In the genomic region with DNA sequence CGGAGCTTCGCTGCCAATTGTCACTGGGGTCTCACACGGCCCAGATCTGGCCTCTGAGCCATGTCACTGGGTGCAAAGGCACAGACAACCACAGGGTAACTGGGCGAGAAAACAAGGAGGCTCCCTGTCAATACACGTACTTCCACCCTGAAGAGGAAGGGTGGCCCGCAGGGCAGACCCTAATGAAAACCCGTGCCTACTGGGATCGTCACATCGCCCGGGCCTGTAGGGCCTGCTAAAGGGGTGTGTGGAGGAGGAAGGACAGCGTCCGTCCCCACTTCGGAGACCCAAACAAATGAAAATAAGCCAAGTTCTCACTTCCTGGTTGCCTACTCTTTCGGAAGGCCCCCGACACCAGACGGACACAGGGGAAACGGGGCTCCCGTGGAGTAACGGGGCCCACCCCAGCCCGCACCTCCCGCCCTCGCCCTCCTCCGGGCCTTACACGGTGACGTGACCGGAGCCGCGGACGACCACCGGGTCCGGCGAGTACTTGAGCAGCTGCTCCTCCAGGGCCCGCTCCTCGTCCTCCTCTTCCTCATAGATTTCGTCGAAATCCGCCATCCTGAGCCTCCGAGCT, we compare ENCODE assay signal across 8 cellular contexts. TPM values are rescaled to one million over a fixed set of nuclear protein-coding genes. Genes with fewer than 3 reads are reported as not detected.
DNase-seq lines count a peak whose midpoint lies in the region; ATAC-seq, FAIRE-seq and TF ChIP-seq lines count a peak whose summit lies in the region.

No MANE protein-coding gene starts in this region.

- ATAC-seq in GM21528 (IDR thresholded peaks at IDR 0.05; ENCODE audit: low FRiP score, unreplicated experiment), result peak; percentile 30
- ATAC-seq in activated CD8-positive, alpha-beta T cell treated with anti-CD3 and anti-CD28 coated beads, Interleukin-2, amount 10 ng/mL, durations not matched to agents 7 days and 5 days, result peak; percentile 45

- no peak for TF ChIP-seq EP300 in stomach (IDR thresholded peaks at IDR 0.05)

- intact Hi-C loops in endothelial cell of umbilical vein (cut with micrococcal nuclease), result loop anchor here (1.0 to 2.0 kb wide), 5 partner anchors 37 to 153 kb away; partner anchors contain the start of gene GSX2
- intact Hi-C loops in stomach (cut with DNase I; ENCODE audit: low total_unique reads), result no loop called here

- H4K20me1 ChIP-seq in endothelial cell of umbilical vein (replicated peaks; ENCODE audit: control insufficient read depth, extremely low read depth, insufficient read depth, low read length), result peaks cover 16% of the 10 kb centered on the region

- H3K9me1 ChIP-seq in endothelial cell of umbilical vein (replicated peaks; ENCODE audit: control insufficient read depth, extremely low read depth, insufficient read depth, low read length), result no peaks in the 10 kb centered on the region

- BruUV-seq in endothelial cell of umbilical vein (replicated peaks; lab: Mats Ljungman, UMichigan), result no TSS peak

- H3K9me3 ChIP-seq in endothelial cell of umbilical vein (replicated peaks; ENCODE audit: control insufficient read depth, insufficient read depth, low read length), result no peaks in the 10 kb centered on the region
- H3K9me3 ChIP-seq in muscle layer of colon (ENCODE audit: low read length), result no peaks in the 10 kb centered on the region
- H3K9me3 ChIP-seq in stomach, result no peaks in the 10 kb centered on the region

- peaks cover 6% of the 10 kb centered on the region for H3K27me3 Mint-ChIP-seq in activated CD8-positive, alpha-beta T cell treated with anti-CD3 and anti-CD28 coated beads, Interleukin-2, amount 10 ng/mL, durations not matched to agents 7 days and 5 days (ENCODE audit: low read depth)

- H3K4me2 ChIP-seq in endothelial cell of umbilical vein (ENCODE audit: insufficient read depth, low read length), result peak overlapping the region; percentile 98

- peaks cover 22% of the 10 kb centered on the region for H3K36me3 Mint-ChIP-seq in activated CD8-positive, alpha-beta T cell treated with anti-CD3 and anti-CD28 coated beads, Interleukin-2, amount 10 ng/mL, durations not matched to agents 7 days and 5 days (ENCODE audit: low read depth)

- H3K4me1 ChIP-seq in endothelial cell of umbilical vein (ENCODE audit: control insufficient read depth, extremely low read depth, insufficient read depth, low read length) (peaks cover 63% of the 10 kb centered on the region), muscle layer of colon (ENCODE audit: insufficient read depth, low read length) (peaks cover 29% of the 10 kb centered on the region), stomach (peaks cover 30 to 71% (median 46%) of the 10 kb centered on the region in 4 donors)

- H3K9ac ChIP-seq in endothelial cell of umbilical vein (replicated peaks; ENCODE audit: extremely low read depth, insufficient read depth, low read length), result peak overlapping the region; percentile 97
- H3K9ac ChIP-seq in muscle layer of colon (ENCODE audit: low read length), result peak overlapping the region; percentile 89

- peak overlapping the region; percentile 55 to 98 (median 96) for H3K4me3 ChIP-seq in endothelial cell of umbilical vein (replicated peaks in 1 of 3; ENCODE audit: insufficient read depth in 1 of 3, low read depth in 1 of 3, low read length in 3 of 3)
- H3K4me3 ChIP-seq in muscle layer of colon (ENCODE audit: low read depth in 1 of 2, low read length in 2 of 2), result peak overlapping the region; percentile 91 to 96
- H3K4me3 ChIP-seq in stomach, result peak overlapping the region; percentile 72 to 89 (median 78)

- dilution Hi-C loops in endothelial cell of umbilical vein (cut with MboI; ENCODE audit: extremely low pct_ligation_motif_present, low sequenced_read_pairs), result no loop called here

- CTCF ChIA-PET in activated CD8-positive, alpha-beta T cell treated with anti-CD3 and anti-CD28 coated beads, Interleukin-2, amount 10 ng/mL, durations not matched to agents 7 days and 5 days (lab: Charles Lee), result interaction anchor here (1.9 kb wide), 1 partner anchor 170 kb away, joined by 6 read pairs; no protein-coding TSS in a partner anchor
- CTCF ChIA-PET in endothelial cell of umbilical vein (lab: Charles Lee), result interaction anchor here (0.9 to 2.9 kb wide), 7 partner anchors 22 to 170 kb away, joined by 3 to 21 read pairs (median 3); no protein-coding TSS in a partner anchor

- WGBS in stomach, 5 donors, result 0 to 1% (median 0%) methylated on average over 16 to 38 of the region's 38 CpGs

- peaks cover 46% of the 10 kb centered on the region for H3K4me1 Mint-ChIP-seq in activated CD8-positive, alpha-beta T cell treated with anti-CD3 and anti-CD28 coated beads, Interleukin-2, amount 10 ng/mL, durations not matched to agents 7 days and 5 days (ENCODE audit: low read depth)

- H2AFZ ChIP-seq in endothelial cell of umbilical vein (ENCODE audit: low read depth, low read length), result no peak overlapping the region

- peak; percentile 7 for DNase-seq in GF-D8 (lab: John Stamatoyannopoulos, UW)
- peak; percentile 60 for DNase-seq in KBM-7
- peak; percentile 46 for DNase-seq in activated CD8-positive, alpha-beta T cell treated with anti-CD3 and anti-CD28 coated beads, Interleukin-2, amount 10 ng/mL, durations not matched to agents 7 days and 5 days
- peak; percentile 57 for DNase-seq in endothelial cell of umbilical vein (ENCODE audit: low read depth, low spot score)
- DNase-seq in stomach, result peak; percentile 39
- no peak for DNase-seq in RCC 7860 (ENCODE audit: low spot score)

- TF ChIP-seq CTCF in endothelial cell of umbilical vein (IDR thresholded peaks at IDR 0.05; ENCODE audit: extremely low read depth in 1 of 2, insufficient read depth in 1 of 2, low read depth in 1 of 2, low read length in 2 of 2) (no peak), stomach (IDR thresholded peaks at IDR 0.05) (no peak)

- H3K9me3 Mint-ChIP-seq in activated CD8-positive, alpha-beta T cell treated with anti-CD3 and anti-CD28 coated beads, Interleukin-2, amount 10 ng/mL, durations not matched to agents 7 days and 5 days (ENCODE audit: insufficient read depth), result no peaks in the 10 kb centered on the region

- peak overlapping the region; percentile 96 for H3K27ac ChIP-seq in endothelial cell of umbilical vein (ENCODE audit: insufficient read depth, low read depth, low read length)
- H3K27ac ChIP-seq in muscle layer of colon (ENCODE audit: low read depth, low read length), result peak overlapping the region; percentile 96
- peak overlapping the region; percentile 91 to 97 (median 93) for H3K27ac ChIP-seq in stomach

- H3K27me3 ChIP-seq in endothelial cell of umbilical vein (ENCODE audit: control insufficient read depth in 2 of 2, insufficient read depth in 2 of 2, low read length in 2 of 2), result no peaks in the 10 kb centered on the region
- no peaks in the 10 kb centered on the region for H3K27me3 ChIP-seq in muscle layer of colon (ENCODE audit: control insufficient read depth in 1 of 2, insufficient read depth in 2 of 2, low read length in 2 of 2)
- H3K27me3 ChIP-seq in stomach, result no peaks in the 10 kb centered on the region

- TF ChIP-seq POLR2A in endothelial cell of umbilical vein (IDR thresholded peaks at IDR 0.05; ENCODE audit: low read depth, low read length), result no peak
- TF ChIP-seq POLR2A in stomach (IDR thresholded peaks at IDR 0.05), result no peak

- FAIRE-seq in endothelial cell of umbilical vein (lab: Jason Lieb, UNC) (no peak), RCC 7860 (lab: Jason Lieb, UNC) (no peak)

- POLR2A ChIA-PET in activated CD8-positive, alpha-beta T cell treated with anti-CD3 and anti-CD28 coated beads, Interleukin-2, amount 10 ng/mL, durations not matched to agents 7 days and 5 days (lab: Charles Lee), result interaction anchor here (0.6 to 1.6 kb wide), 4 partner anchors 34 to 578 kb away, joined by 4 to 8 read pairs (median 4); partner anchors contain the start of gene GSX2
- POLR2A ChIA-PET in endothelial cell of umbilical vein (lab: Charles Lee), result interaction anchor here (1.2 to 1.5 kb wide), 3 partner anchors 10 to 120 kb away, joined by 3 to 5 read pairs (median 3); no protein-coding TSS in a partner anchor

- H3K4me3 Mint-ChIP-seq in activated CD8-positive, alpha-beta T cell treated with anti-CD3 and anti-CD28 coated beads, Interleukin-2, amount 10 ng/mL, durations not matched to agents 7 days and 5 days, result peak overlapping the region; percentile 97

- in situ Hi-C loops in KBM-7 (cut with MboI; ENCODE audit: low pct_unique_long_range_greater_than_20kb, low sequenced_read_pairs), result no loop called here

- H3K79me2 ChIP-seq in endothelial cell of umbilical vein (ENCODE audit: control insufficient read depth, insufficient read depth, low read length), result peaks cover 54% of the 10 kb centered on the region

- peak overlapping the region; percentile 92 for H3K27ac Mint-ChIP-seq in activated CD8-positive, alpha-beta T cell treated with anti-CD3 and anti-CD28 coated beads, Interleukin-2, amount 10 ng/mL, durations not matched to agents 7 days and 5 days

- H3K36me3 ChIP-seq in endothelial cell of umbilical vein (ENCODE audit: control insufficient read depth in 2 of 2, extremely low read depth in 1 of 2, insufficient read depth in 2 of 2, low read length in 2 of 2) (no peaks in the 10 kb centered on the region), muscle layer of colon (ENCODE audit: insufficient read depth, low read length) (no peaks in the 10 kb centered on the region), stomach (no peaks in the 10 kb centered on the region)

RNA-seq across cellular contexts. Expression of gene CHIC2, which starts 0.6 kb away (rescaled TPM):
- total RNA-seq in activated CD8-positive, alpha-beta T cell treated with anti-CD3 and anti-CD28 coated beads, Interleukin-2, amount 10 ng/mL, durations not matched to agents 7 days and 5 days, result 10 to 100 TPM; 14.6 to 17.1 TPM
- total RNA-seq in endothelial cell of umbilical vein, result 43.3 and 43.8 TPM in 2 replicates
- 23.3 and 27.4 TPM in 2 replicates for polyA plus RNA-seq in endothelial cell of umbilical vein
- 28.1 and 28.7 TPM in 2 replicates for polyA plus RNA-seq in endothelial cell of umbilical vein (2011; cell fraction: cytosol; rRNA removed)
- 19.1 and 26.2 TPM in 2 replicates for polyA plus RNA-seq in endothelial cell of umbilical vein (2011; cell fraction: nucleus; rRNA removed)
- polyA plus RNA-seq in endothelial cell of umbilical vein (2012), result 25.7 and 33.2 TPM in 2 replicates
- polyA minus RNA-seq in endothelial cell of umbilical vein, result 18.1 and 20.8 TPM in 2 replicates
- polyA minus RNA-seq in endothelial cell of umbilical vein (2011; cell fraction: cytosol; rRNA and poly(A)+ RNA removed), result 4.4 TPM
- 59.9 and 90.3 TPM in 2 replicates for polyA minus RNA-seq in endothelial cell of umbilical vein (2011; cell fraction: nucleus; rRNA and poly(A)+ RNA removed)
- 100 to 1,000 TPM in 1 of 5 donors, 10 to 100 TPM in 4; 15.8 to 128 (median 31.3) TPM for total RNA-seq in stomach
- polyA plus RNA-seq in stomach, result 10 to 100 TPM in 2 of 3 donors, 1 to 10 TPM in 1; 9.8 to 29.3 (median 17.1) TPM

RNA-seq across cellular contexts. Expression of gene GSX2, which starts 36.1 kb away (rescaled TPM):
- total RNA-seq in activated CD8-positive, alpha-beta T cell treated with anti-CD3 and anti-CD28 coated beads, Interleukin-2, amount 10 ng/mL, durations not matched to agents 7 days and 5 days, result not detected
- not detected in 2 replicates for total RNA-seq in endothelial cell of umbilical vein
- polyA plus RNA-seq in endothelial cell of umbilical vein, result not detected in 2 replicates
- polyA plus RNA-seq in endothelial cell of umbilical vein (2011; cell fraction: cytosol; rRNA removed), result not detected in 2 replicates
- polyA plus RNA-seq in endothelial cell of umbilical vein (2011; cell fraction: nucleus; rRNA removed), result not detected in 2 replicates
- polyA plus RNA-seq in endothelial cell of umbilical vein (2012), result not detected in 2 replicates
- polyA minus RNA-seq in endothelial cell of umbilical vein, result not detected in 2 replicates
- not detected for polyA minus RNA-seq in endothelial cell of umbilical vein (2011; cell fraction: cytosol; rRNA and poly(A)+ RNA removed)
- not detected in 2 replicates for polyA minus RNA-seq in endothelial cell of umbilical vein (2011; cell fraction: nucleus; rRNA and poly(A)+ RNA removed)
- not detected for total RNA-seq in stomach
- not detected for polyA plus RNA-seq in stomach
